Comparison of ENCODE assay signal across 14 cellular contexts in the genomic region with DNA sequence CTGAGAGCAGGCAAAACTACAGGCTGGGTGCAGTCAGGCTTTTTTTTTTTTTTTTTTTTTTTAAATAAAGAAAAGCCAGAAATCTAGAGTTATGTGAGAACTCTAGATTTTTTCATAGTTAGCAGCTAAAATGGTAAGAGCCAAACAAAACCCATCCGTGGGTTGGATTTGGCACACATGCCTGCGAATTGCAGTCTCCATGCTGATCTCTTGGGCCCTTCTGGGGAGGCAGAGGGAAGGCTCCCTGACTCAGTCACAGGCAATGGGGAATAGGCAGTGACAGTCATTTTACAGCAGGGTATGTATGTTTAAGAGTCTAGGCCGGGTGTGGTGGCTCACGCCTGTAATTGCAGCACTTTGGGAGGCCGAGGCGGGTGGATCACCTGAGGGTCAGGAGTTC. TPM values are rescaled to one million over a fixed set of nuclear protein-coding genes. Genes with fewer than 3 reads are reported as not detected.
DNase-seq lines count a peak whose midpoint lies in the region; ATAC-seq and TF ChIP-seq lines count a peak whose summit lies in the region.
"Had no signal": no experiment of that assay in that cellular context is flagged by ENCODE, and none has a peak within 500 bp of the region (broad histone marks: within the 10 kb centered on the region; RNA-seq: fewer than 3 reads in every experiment).

No MANE protein-coding gene starts in this region.

- no peak overlapping the region for H4K91ac ChIP-seq in H9 (ENCODE audit: insufficient read length, low read depth, low read length)

- no peak overlapping the region for H3K23ac ChIP-seq in H9 (ENCODE audit: insufficient read length, low read depth, low read length)

- TF ChIP-seq CTCF in BJ (IDR thresholded peaks at IDR 0.05; ENCODE audit: insufficient read depth, low read depth, low read length) (no peak), H9 (conservative IDR thresholded peaks at IDR 0.05) (no peak)

- H3K14ac ChIP-seq in H9 (ENCODE audit: insufficient read depth, low read length), result no peak overlapping the region

- H4K5ac ChIP-seq in H9 (ENCODE audit: insufficient read length, low read depth, low read length), result no peak overlapping the region

- no peak overlapping the region for H3T11ph ChIP-seq in H9 (ENCODE audit: low read length)

- no peak overlapping the region for H2BK15ac ChIP-seq in H9 (ENCODE audit: low read depth, low read length)

- H3K79me1 ChIP-seq in H9 (ENCODE audit: insufficient read depth, low read depth, low read length, poor library complexity, severe bottlenecking), result peaks cover 6% of the 10 kb centered on the region

- no peak overlapping the region for H2BK12ac ChIP-seq in H9 (ENCODE audit: insufficient read length, low read depth, low read length)

- H2AFZ ChIP-seq in H9 (ENCODE audit: low read length), result no peak overlapping the region

- no peak overlapping the region for H3K18ac ChIP-seq in H9 (ENCODE audit: insufficient read length, low read depth, low read length)

- H3K56ac ChIP-seq in H9 (ENCODE audit: insufficient read length, low read depth, low read length), result no peak overlapping the region

- DNase-seq in BJ (ENCODE audit: low read depth) (no peak), H9 (no peak), inferior parietal cortex (ENCODE audit: extremely low spot score) (no peak)
- DNase-seq in activated naive CD8-positive, alpha-beta T cell treated with anti-CD3 and anti-CD28 coated beads, Interleukin-2, amount 50 U/mL, for 24 hours, result no peak
- DNase-seq in effector CD4-positive, alpha-beta T cell, result no peak
- DNase-seq: amygdala; NCI-H1436; spleen; stimulated activated naive CD4-positive, alpha-beta T cell had no signal

- ATAC-seq in activated naive CD8-positive, alpha-beta T cell treated with anti-CD3 and anti-CD28 coated beads, Interleukin-2, amount 50 U/mL, for 24 hours, result no peak
- ATAC-seq in HG02970 (IDR thresholded peaks at IDR 0.05; ENCODE audit: low FRiP score, unreplicated experiment) (no peak), HG03457 (IDR thresholded peaks at IDR 0.05; ENCODE audit: unreplicated experiment) (no peak)
- ATAC-seq: esophagus mucosa had no signal

- H4K8ac ChIP-seq in H9 (replicated peaks; ENCODE audit: insufficient read length, low read depth, low read length), result no peak overlapping the region

- peaks cover 6% of the 10 kb centered on the region for H3K4me1 ChIP-seq in H9 (ENCODE audit: insufficient read depth, low read length)
- peaks cover 17% of the 10 kb centered on the region for H3K4me1 ChIP-seq in mesodermal cell (ENCODE audit: control insufficient read depth, insufficient read depth, low read length, poor library complexity, severe bottlenecking)

- H3K4me3 Mint-ChIP-seq in H9, result no peak overlapping the region; a peak in 1 of 5 replicates
- H3K4me3 Mint-ChIP-seq in activated naive CD8-positive, alpha-beta T cell treated with anti-CD3 and anti-CD28 coated beads, Interleukin-2, amount 50 U/mL, for 24 hours, result peak overlapping the region; percentile 94

- no peaks in the 10 kb centered on the region for H3K9me3 Mint-ChIP-seq in H9
- no peaks in the 10 kb centered on the region for H3K9me3 Mint-ChIP-seq in activated naive CD8-positive, alpha-beta T cell treated with anti-CD3 and anti-CD28 coated beads, Interleukin-2, amount 50 U/mL, for 24 hours

- H2AK5ac ChIP-seq in H9 (ENCODE audit: insufficient read length, low read length), result no peak overlapping the region

- no peak overlapping the region for H2BK20ac ChIP-seq in H9 (ENCODE audit: low read depth, low read length, poor library complexity, severe bottlenecking)

- no peaks in the 10 kb centered on the region for H3K27me3 Mint-ChIP-seq in H9 (ENCODE audit: low read depth)
- H3K27me3 Mint-ChIP-seq in activated naive CD8-positive, alpha-beta T cell treated with anti-CD3 and anti-CD28 coated beads, Interleukin-2, amount 50 U/mL, for 24 hours, result no peaks in the 10 kb centered on the region

- H3K79me2 ChIP-seq in H9 (ENCODE audit: insufficient read depth, low read length), result peaks cover 4% of the 10 kb centered on the region; the same call in 1 of the 2 replicates

- no peaks in the 10 kb centered on the region for H3K9me3 ChIP-seq in H9 (ENCODE audit: control insufficient read depth, low read depth, low read length)
- H3K9me3 ChIP-seq in mesodermal cell (ENCODE audit: control insufficient read depth, low read length), result no peaks in the 10 kb centered on the region
- H3K9me3 ChIP-seq: spleen had no signal

- POLR2A ChIA-PET in BJ (lab: Charles Lee), result interaction anchor here (0.6 to 0.7 kb wide), 4 partner anchors 31 to 590 kb away, joined by 3 to 11 read pairs (median 5); no protein-coding TSS in a partner anchor

- WGBS in H9 (ENCODE audit: extremely low coverage, insufficient read length, low lambda C conversion rate), result no CpG with 5 or more reads among the region's 6 CpGs
- WGBS in mesodermal cell (ENCODE audit: insufficient coverage in 2 of 2), 2 experiments, result 91 to 97% methylated on average over 6 of the region's 6 CpGs

- H3K23me2 ChIP-seq in H9 (ENCODE audit: insufficient read length, low read depth, low read length, poor library complexity, severe bottlenecking), result peaks cover 7% of the 10 kb centered on the region

- H3K4me2 ChIP-seq in H9 (ENCODE audit: insufficient read depth, insufficient read length, low read length), result no peak overlapping the region

- CTCF ChIA-PET in BJ (lab: Yijun Ruan, JAX), result no interaction called here

- H3K4ac ChIP-seq in H9 (ENCODE audit: low read depth, low read length), result no peak overlapping the region

- H3K27me3 ChIP-seq in BJ (ENCODE audit: control insufficient read depth, insufficient read depth, low read length), result no peaks in the 10 kb centered on the region
- H3K27me3 ChIP-seq in H9 (ENCODE audit: insufficient read depth, low read length), result no peaks in the 10 kb centered on the region
- H3K27me3 ChIP-seq: spleen had no signal

- H3K27ac Mint-ChIP-seq in H9, result peak overlapping the region in 2 of 3 experiments; percentile 37 to 61; a peak in 2 of 7 replicates
- peak overlapping the region; percentile 98 for H3K27ac Mint-ChIP-seq in activated naive CD8-positive, alpha-beta T cell treated with anti-CD3 and anti-CD28 coated beads, Interleukin-2, amount 50 U/mL, for 24 hours

- no peak overlapping the region for H2BK5ac ChIP-seq in H9 (ENCODE audit: insufficient read length, low read length)

- H3K27ac ChIP-seq in H9 (ENCODE audit: insufficient read length, low read depth, low read length) (no peak overlapping the region), mesodermal cell (ENCODE audit: low read depth, low read length, severe bottlenecking) (no peak overlapping the region)

- peaks cover 28 to 33% of the 10 kb centered on the region in 2 experiments for H3K4me1 Mint-ChIP-seq in H9
- peaks cover 71% of the 10 kb centered on the region for H3K4me1 Mint-ChIP-seq in activated naive CD8-positive, alpha-beta T cell treated with anti-CD3 and anti-CD28 coated beads, Interleukin-2, amount 50 U/mL, for 24 hours

- peaks cover 42 to 58% (median 58%) of the 10 kb centered on the region in 3 experiments for H3K36me3 Mint-ChIP-seq in H9 (ENCODE audit: insufficient read depth in 1 of 3, low read depth in 3 of 3)
- peaks cover 52% of the 10 kb centered on the region for H3K36me3 Mint-ChIP-seq in activated naive CD8-positive, alpha-beta T cell treated with anti-CD3 and anti-CD28 coated beads, Interleukin-2, amount 50 U/mL, for 24 hours (ENCODE audit: low read depth)

- no peaks in the 10 kb centered on the region for H4K20me1 ChIP-seq in H9 (ENCODE audit: control insufficient read depth, insufficient read depth, insufficient read length)

- H2BK120ac ChIP-seq in H9 (ENCODE audit: low read depth, low read length, poor library complexity, severe bottlenecking), result no peak overlapping the region

- H3K36me3 ChIP-seq in BJ (ENCODE audit: control insufficient read depth, insufficient read depth, low read length), result peaks cover 12% of the 10 kb centered on the region
- H3K36me3 ChIP-seq in mesodermal cell (ENCODE audit: control insufficient read depth, insufficient read depth, low read length), result peaks cover 62% of the 10 kb centered on the region

- no peak overlapping the region for H3K9ac ChIP-seq in H9 (ENCODE audit: extremely low read depth, insufficient read length, low read length)

- peak overlapping the region; percentile 66 for H3K4me3 ChIP-seq in BJ (ENCODE audit: low read depth, low read length)
- peak overlapping the region; percentile 71 for H3K4me3 ChIP-seq in mesodermal cell (ENCODE audit: extremely low read depth, insufficient read depth, low read length, poor library complexity, severe bottlenecking)

RNA-seq across cellular contexts. Expression of a gene that starts 2.6 kb away (rescaled TPM):
- 38.1 and 38.5 TPM in 2 replicates for polyA plus RNA-seq in BJ (2011; rRNA removed)
- polyA minus RNA-seq in BJ (2011; rRNA and poly(A)+ RNA removed), result 44.0 and 46.8 TPM in 2 replicates
- 67.3 and 69.4 TPM in 2 replicates for total RNA-seq in H9 (2021)
- polyA plus RNA-seq in mesodermal cell (2013, experiment 1 of 2), result 34.1 TPM
- 28.4 TPM for polyA plus RNA-seq in mesodermal cell (2013, experiment 2 of 2)

RNA-seq across cellular contexts. Expression of a gene that starts 18.3 kb away (rescaled TPM):
- 11.5 and 13.9 TPM in 2 replicates for polyA plus RNA-seq in BJ (2011; rRNA removed)
- 2.0 and 4.2 TPM in 2 replicates for polyA minus RNA-seq in BJ (2011; rRNA and poly(A)+ RNA removed)
- total RNA-seq in H9 (2021), result 20.7 and 21.3 TPM in 2 replicates
- 30.2 TPM for polyA plus RNA-seq in mesodermal cell (2013, experiment 1 of 2)
- polyA plus RNA-seq in mesodermal cell (2013, experiment 2 of 2), result 33.3 TPM

RNA-seq across cellular contexts. Expression of a gene that starts 23.4 kb away (rescaled TPM):
- 1.4 and 2.1 TPM in 2 replicates for polyA plus RNA-seq in BJ (2011; rRNA removed)
- 0.62 and 1.0 TPM in 2 replicates for polyA minus RNA-seq in BJ (2011; rRNA and poly(A)+ RNA removed)
- 5.1 and 5.3 TPM in 2 replicates for total RNA-seq in H9 (2021)
- 3.9 TPM for polyA plus RNA-seq in mesodermal cell (2013, experiment 1 of 2)
- 3.6 TPM for polyA plus RNA-seq in mesodermal cell (2013, experiment 2 of 2)

RNA-seq across cellular contexts. Expression of a gene that starts 26.8 kb away (rescaled TPM):
- not detected in 2 replicates for polyA plus RNA-seq in BJ (2011; rRNA removed)
- polyA minus RNA-seq in BJ (2011; rRNA and poly(A)+ RNA removed), result not detected in 2 replicates
- total RNA-seq in H9 (2021), result not detected in 2 replicates
- not detected for polyA plus RNA-seq in mesodermal cell (2013, experiment 1 of 2)
- not detected for polyA plus RNA-seq in mesodermal cell (2013, experiment 2 of 2)
- total RNA-seq: esophagus mucosa, lung microvascular endothelial cell, spleen had no signal

RNA-seq across cellular contexts. Expression of a gene that starts 40.1 kb away (rescaled TPM):
- polyA plus RNA-seq in BJ (2011; rRNA removed), result 29.4 and 37.8 TPM in 2 replicates
- polyA minus RNA-seq in BJ (2011; rRNA and poly(A)+ RNA removed), result 28.5 and 31.8 TPM in 2 replicates
- 19.5 and 19.7 TPM in 2 replicates for total RNA-seq in H9 (2021)
- polyA plus RNA-seq in mesodermal cell (2013, experiment 1 of 2), result 10.3 TPM
- polyA plus RNA-seq in mesodermal cell (2013, experiment 2 of 2), result 9.6 TPM
